ENCODE assay signal across 2 cellular contexts in the genomic region with DNA sequence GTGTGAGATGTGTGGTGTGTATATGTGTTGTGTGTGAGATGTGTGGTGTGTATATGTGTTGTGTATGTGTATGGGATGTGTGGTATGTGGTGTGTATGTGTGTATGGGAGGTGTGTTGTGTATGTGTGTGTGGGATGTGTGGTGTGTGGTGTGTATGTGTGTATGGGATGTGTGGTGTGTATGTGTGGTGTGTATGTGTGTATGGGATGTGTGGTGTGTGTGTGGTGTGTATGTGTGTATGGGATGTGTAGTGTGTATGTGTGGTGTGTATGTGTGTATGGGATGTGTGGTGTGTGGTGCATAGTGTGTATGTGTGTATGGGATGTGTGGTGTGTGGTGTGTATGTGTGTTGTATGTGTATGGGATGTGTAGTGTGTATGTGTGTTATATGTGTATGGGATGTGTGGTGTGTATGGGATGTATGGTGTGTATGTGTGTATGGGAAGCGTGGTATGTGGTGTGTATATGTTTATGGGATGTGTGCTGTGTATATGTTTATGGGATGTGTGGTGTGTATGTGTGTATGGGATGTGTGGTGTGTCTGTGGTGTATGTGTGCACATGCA.
TF ChIP-seq lines count a peak whose summit lies in the region.

No MANE protein-coding gene starts in this region.

TF ChIP-seq in HEK293, 187 proteins besides CTCF, POLR2A, EP300 and RAD21:
- TF ChIP-seq, protein P1, sequence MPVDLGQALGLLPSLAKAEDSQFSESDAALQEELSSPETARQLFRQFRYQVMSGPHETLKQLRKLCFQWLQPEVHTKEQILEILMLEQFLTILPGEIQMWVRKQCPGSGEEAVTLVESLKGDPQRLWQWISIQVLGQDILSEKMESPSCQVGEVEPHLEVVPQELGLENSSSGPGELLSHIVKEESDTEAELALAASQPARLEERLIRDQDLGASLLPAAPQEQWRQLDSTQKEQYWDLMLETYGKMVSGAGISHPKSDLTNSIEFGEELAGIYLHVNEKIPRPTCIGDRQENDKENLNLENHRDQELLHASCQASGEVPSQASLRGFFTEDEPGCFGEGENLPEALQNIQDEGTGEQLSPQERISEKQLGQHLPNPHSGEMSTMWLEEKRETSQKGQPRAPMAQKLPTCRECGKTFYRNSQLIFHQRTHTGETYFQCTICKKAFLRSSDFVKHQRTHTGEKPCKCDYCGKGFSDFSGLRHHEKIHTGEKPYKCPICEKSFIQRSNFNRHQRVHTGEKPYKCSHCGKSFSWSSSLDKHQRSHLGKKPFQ (tag by site-specific recombination; IDR thresholded peaks at IDR 0.05), result peak; percentile 34; the same call in 1 of the 2 replicates
- TF ChIP-seq ZNF391 (tag by site-specific recombination; IDR thresholded peaks at IDR 0.05; ENCODE audit: borderline replicate concordance, low read depth), result no peak

TF ChIP-seq in GM12878, 131 proteins besides CTCF, POLR2A, EP300 and RAD21:
- TF ChIP-seq SREBF2 (IDR thresholded peaks at IDR 0.05; ENCODE audit: low read length), result no peak
- TF ChIP-seq MTA3 (IDR thresholded peaks at IDR 0.05; ENCODE audit: borderline replicate concordance, low read length), result 0 out of 2 replicates have a peak, but pooled peaks have one; percentile 26
- TF ChIP-seq EZH2 (IDR thresholded peaks at IDR 0.05; ENCODE audit: borderline replicate concordance, control insufficient read depth, low read depth, low read length), result no peak
- TF ChIP-seq, protein P2, sequence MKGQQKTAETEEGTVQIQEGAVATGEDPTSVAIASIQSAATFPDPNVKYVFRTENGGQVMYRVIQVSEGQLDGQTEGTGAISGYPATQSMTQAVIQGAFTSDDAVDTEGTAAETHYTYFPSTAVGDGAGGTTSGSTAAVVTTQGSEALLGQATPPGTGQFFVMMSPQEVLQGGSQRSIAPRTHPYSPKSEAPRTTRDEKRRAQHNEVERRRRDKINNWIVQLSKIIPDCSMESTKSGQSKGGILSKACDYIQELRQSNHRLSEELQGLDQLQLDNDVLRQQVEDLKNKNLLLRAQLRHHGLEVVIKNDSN (IDR thresholded peaks at IDR 0.05; ENCODE audit: borderline replicate concordance, extremely low read length, insufficient read depth, low read depth, low read length), result no peak
- no peak for TF ChIP-seq EED (IDR thresholded peaks at IDR 0.05; ENCODE audit: low read depth)
- TF ChIP-seq DPF2 (IDR thresholded peaks at IDR 0.05), result no peak
- TF ChIP-seq KDM1A (IDR thresholded peaks at IDR 0.05; ENCODE audit: borderline replicate concordance), result no peak
- TF ChIP-seq NR2C2 (IDR thresholded peaks at IDR 0.05; ENCODE audit: borderline replicate concordance, control insufficient read depth, insufficient read length, low read depth), result peak; percentile 67
- TF ChIP-seq PKNOX1 (IDR thresholded peaks at IDR 0.05), result no peak
- no peak for TF ChIP-seq PAX5 (IDR thresholded peaks at IDR 0.05; ENCODE audit: borderline replicate concordance, low read depth, low read length)
- no peak for TF ChIP-seq E2F8 (IDR thresholded peaks at IDR 0.05; ENCODE audit: low read depth, partially characterized antibody)
- TF ChIP-seq SMARCA5 (IDR thresholded peaks at IDR 0.05), result no peak
- TF ChIP-seq TARDBP (IDR thresholded peaks at IDR 0.05; ENCODE audit: borderline replicate concordance), result 0 out of 2 replicates have a peak, but pooled peaks have one; percentile 41
- TF ChIP-seq, protein P3, sequence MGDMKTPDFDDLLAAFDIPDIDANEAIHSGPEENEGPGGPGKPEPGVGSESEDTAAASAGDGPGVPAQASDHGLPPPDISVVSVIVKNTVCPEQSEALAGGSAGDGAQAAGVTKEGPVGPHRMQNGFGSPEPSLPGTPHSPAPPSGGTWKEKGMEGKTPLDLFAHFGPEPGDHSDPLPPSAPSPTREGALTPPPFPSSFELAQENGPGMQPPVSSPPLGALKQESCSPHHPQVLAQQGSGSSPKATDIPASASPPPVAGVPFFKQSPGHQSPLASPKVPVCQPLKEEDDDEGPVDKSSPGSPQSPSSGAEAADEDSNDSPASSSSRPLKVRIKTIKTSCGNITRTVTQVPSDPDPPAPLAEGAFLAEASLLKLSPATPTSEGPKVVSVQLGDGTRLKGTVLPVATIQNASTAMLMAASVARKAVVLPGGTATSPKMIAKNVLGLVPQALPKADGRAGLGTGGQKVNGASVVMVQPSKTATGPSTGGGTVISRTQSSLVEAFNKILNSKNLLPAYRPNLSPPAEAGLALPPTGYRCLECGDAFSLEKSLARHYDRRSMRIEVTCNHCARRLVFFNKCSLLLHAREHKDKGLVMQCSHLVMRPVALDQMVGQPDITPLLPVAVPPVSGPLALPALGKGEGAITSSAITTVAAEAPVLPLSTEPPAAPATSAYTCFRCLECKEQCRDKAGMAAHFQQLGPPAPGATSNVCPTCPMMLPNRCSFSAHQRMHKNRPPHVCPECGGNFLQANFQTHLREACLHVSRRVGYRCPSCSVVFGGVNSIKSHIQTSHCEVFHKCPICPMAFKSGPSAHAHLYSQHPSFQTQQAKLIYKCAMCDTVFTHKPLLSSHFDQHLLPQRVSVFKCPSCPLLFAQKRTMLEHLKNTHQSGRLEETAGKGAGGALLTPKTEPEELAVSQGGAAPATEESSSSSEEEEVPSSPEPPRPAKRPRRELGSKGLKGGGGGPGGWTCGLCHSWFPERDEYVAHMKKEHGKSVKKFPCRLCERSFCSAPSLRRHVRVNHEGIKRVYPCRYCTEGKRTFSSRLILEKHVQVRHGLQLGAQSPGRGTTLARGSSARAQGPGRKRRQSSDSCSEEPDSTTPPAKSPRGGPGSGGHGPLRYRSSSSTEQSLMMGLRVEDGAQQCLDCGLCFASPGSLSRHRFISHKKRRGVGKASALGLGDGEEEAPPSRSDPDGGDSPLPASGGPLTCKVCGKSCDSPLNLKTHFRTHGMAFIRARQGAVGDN (IDR thresholded peaks at IDR 0.05), result no peak
- no peak for TF ChIP-seq MTA2 (IDR thresholded peaks at IDR 0.05; ENCODE audit: low read depth)
- TF ChIP-seq HDAC6 (IDR thresholded peaks at IDR 0.05; ENCODE audit: unreplicated experiment), result no peak
- peak; percentile 33; the same call in 1 of the 2 replicates for TF ChIP-seq RUNX3 (IDR thresholded peaks at IDR 0.05; ENCODE audit: low read length)
- TF ChIP-seq NBN (IDR thresholded peaks at IDR 0.05), result 0 out of 2 replicates have a peak, but pooled peaks have one; percentile 16
- no peak for TF ChIP-seq CHD1 (IDR thresholded peaks at IDR 0.05; ENCODE audit: low read depth, low read length)
- TF ChIP-seq IRF4 (IDR thresholded peaks at IDR 0.05; ENCODE audit: low read depth, low read length), result no peak
- peak; percentile 97 for TF ChIP-seq HDGF (IDR thresholded peaks at IDR 0.05)
- TF ChIP-seq MEF2B (IDR thresholded peaks at IDR 0.05; ENCODE audit: partially characterized antibody, poor library complexity, severe bottlenecking), result no peak
- no peak for TF ChIP-seq FOXM1 (IDR thresholded peaks at IDR 0.05; ENCODE audit: low read depth, low read length)
- no peak for TF ChIP-seq CREB1 (IDR thresholded peaks at IDR 0.05; ENCODE audit: low read depth)
- TF ChIP-seq, protein P4, sequence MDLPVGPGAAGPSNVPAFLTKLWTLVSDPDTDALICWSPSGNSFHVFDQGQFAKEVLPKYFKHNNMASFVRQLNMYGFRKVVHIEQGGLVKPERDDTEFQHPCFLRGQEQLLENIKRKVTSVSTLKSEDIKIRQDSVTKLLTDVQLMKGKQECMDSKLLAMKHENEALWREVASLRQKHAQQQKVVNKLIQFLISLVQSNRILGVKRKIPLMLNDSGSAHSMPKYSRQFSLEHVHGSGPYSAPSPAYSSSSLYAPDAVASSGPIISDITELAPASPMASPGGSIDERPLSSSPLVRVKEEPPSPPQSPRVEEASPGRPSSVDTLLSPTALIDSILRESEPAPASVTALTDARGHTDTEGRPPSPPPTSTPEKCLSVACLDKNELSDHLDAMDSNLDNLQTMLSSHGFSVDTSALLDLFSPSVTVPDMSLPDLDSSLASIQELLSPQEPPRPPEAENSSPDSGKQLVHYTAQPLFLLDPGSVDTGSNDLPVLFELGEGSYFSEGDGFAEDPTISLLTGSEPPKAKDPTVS (IDR thresholded peaks at IDR 0.05; ENCODE audit: low read depth, low read length), result no peak
- no peak for TF ChIP-seq RELA (IDR thresholded peaks at IDR 0.05; ENCODE audit: borderline replicate concordance, partially characterized antibody)
